26 cellular contexts compared by ENCODE assay signal in the genomic region with DNA sequence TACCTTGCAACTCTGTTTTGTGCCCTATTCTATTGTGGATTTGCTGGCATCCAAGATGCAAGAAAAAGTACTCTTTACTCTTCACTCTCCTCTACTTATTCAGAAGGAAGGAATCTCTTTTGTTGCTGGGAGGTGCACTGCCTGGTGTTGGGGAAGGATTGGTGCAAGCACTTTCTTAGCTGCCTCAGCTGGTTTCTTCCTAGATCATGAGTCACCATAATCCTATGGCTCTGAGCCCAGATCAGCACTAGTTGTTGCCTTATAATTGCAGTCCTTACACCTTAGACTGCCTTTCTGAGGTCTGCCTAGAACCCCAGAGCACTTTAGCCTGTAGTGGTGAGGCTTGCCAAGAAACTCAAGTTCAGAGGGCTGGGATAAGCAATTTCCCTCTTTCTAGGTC. TPM values are rescaled to one million over a fixed set of nuclear protein-coding genes. Genes with fewer than 3 reads are reported as not detected.
A peak's percentile ranks its signal among the peaks of the same experiment; 100 is the strongest.
DNase-seq lines count a peak whose midpoint lies in the region; ATAC-seq and TF ChIP-seq lines count a peak whose summit lies in the region.
"Had no signal": no experiment of that assay in that cellular context is flagged by ENCODE, and none has a peak within 500 bp of the region (broad histone marks: within the 10 kb centered on the region; RNA-seq: fewer than 3 reads in every experiment).

No MANE protein-coding gene starts in this region.

- DNase-seq in AG08396 (ENCODE audit: low spot score) (peak; percentile 3), M059J (ENCODE audit: low read depth) (peak; percentile 7), brain microvascular endothelial cell (peak; percentile 2), fibroblast of villous mesenchyme (ENCODE audit: low read depth) (peak; percentile 0), NCI-H774 (lab: John Stamatoyannopoulos, UW) (no peak), GM20000 (ENCODE audit: low spot score) (no peak), NCI-H1417 treated with DMSO at 0.1 percent for 48 hours (lab: John Stamatoyannopoulos, UW) (no peak)
- DNase-seq: activated CD4-positive, alpha-beta T cell treated with anti-CD3 and anti-CD28 coated beads for 48 hours; activated naive CD8-positive, alpha-beta T cell treated with anti-CD3 and anti-CD28 coated beads, Interleukin-2, amount 10 ng/mL, durations not matched to agents 7 days and 5 days; DMS 273 treated with DMSO at 0.1 percent for 48 hours; GDM1; KBM-7; left colon; NCI-H1048; NCI-H2029 treated with DMSO at 0.1 percent for 48 hours; NCI-H510A treated with DMSO at 0.1 percent for 48 hours; Right ventricle myocardium superior; stimulated activated CD4-positive, alpha-beta T cell treated with anti-CD3 and anti-CD28 coated beads, Interleukin-1b, Interleukin-23, amount 100 ng/mL, for 48 hours; SW 1271; testis had no signal

- in situ Hi-C loops in brain microvascular endothelial cell (cut with HindIII; ENCODE audit: low pct_ligation_motif_present, low sequenced_read_pairs): no loop called here

- TF ChIP-seq CTCF in brain microvascular endothelial cell (IDR thresholded peaks at IDR 0.05; ENCODE audit: low read depth, low read length, missing control alignments): no peak
- no peak for TF ChIP-seq CTCF in fibroblast of villous mesenchyme (IDR thresholded peaks at IDR 0.05; ENCODE audit: insufficient read depth, low read depth, low read length)
- TF ChIP-seq CTCF in GM20000 (IDR thresholded peaks at IDR 0.05; ENCODE audit: extremely low read depth, missing control alignments): no peak

- no peak overlapping the region for H3K27ac ChIP-seq in brain microvascular endothelial cell
- H3K27ac ChIP-seq: parathyroid adenoma, testis had no signal

- no peaks in the 10 kb centered on the region for H3K27me3 ChIP-seq in brain microvascular endothelial cell (replicated peaks)
- H3K27me3 ChIP-seq: testis had no signal

- H3K4me3 ChIP-seq in brain microvascular endothelial cell (ENCODE audit: low read depth, low read length) (no peak overlapping the region), fibroblast of villous mesenchyme (ENCODE audit: low read depth, low read length) (no peak overlapping the region)
- H3K4me3 ChIP-seq: testis had no signal

- H3K36me3 ChIP-seq in brain microvascular endothelial cell (replicated peaks): no peaks in the 10 kb centered on the region

- no peak for ATAC-seq in GM21786 (IDR thresholded peaks at IDR 0.05; ENCODE audit: unreplicated experiment)
- ATAC-seq: left colon; stimulated activated memory B cell treated with anti-CD40 and anti-IgM and Interleukin-4, amounts not matched to agents 10 μg/mL and 1 μg/mL and 100 μg/mL, for 72 hours had no signal

RNA-seq across cellular contexts. Expression of a gene that starts 37.0 kb away (rescaled TPM):
- total RNA-seq in M059J (2014; rRNA removed; shearing (Covaris generic)): not detected in 2 replicates
- total RNA-seq in fibroblast of villous mesenchyme: not detected in 2 replicates
- total RNA-seq: activated naive CD8-positive, alpha-beta T cell treated with anti-CD3 and anti-CD28 coated beads, Interleukin-2, amount 10 ng/mL, durations not matched to agents 7 days and 5 days; activated T-helper 2 cell treated with anti-CD3 and anti-CD28 coated beads, Interferon-gamma antibody, Interleukin-2, Interleukin-4, amounts not matched to agents 10 μg/mL and 5 μg/mL and 100 μg/mL, durations not matched to agents 14 hours and 24 hours and 36 hours; glomerular endothelial cell; left colon; Right ventricle myocardium superior; skeletal muscle tissue had no signal

Comparison
In these comparisons a context has a peak if more than half of its experiments do, and no peak if none do; other contexts are left out.
1. DNase-seq: peak in AG08396 (single experiment), M059J (single experiment), brain microvascular endothelial cell (single experiment) and fibroblast of villous mesenchyme (single experiment); none in NCI-H774 (single experiment), GM20000 (single experiment) and NCI-H1417 treated with DMSO at 0.1 percent for 48 hours (single experiment).